In the genomic region with DNA sequence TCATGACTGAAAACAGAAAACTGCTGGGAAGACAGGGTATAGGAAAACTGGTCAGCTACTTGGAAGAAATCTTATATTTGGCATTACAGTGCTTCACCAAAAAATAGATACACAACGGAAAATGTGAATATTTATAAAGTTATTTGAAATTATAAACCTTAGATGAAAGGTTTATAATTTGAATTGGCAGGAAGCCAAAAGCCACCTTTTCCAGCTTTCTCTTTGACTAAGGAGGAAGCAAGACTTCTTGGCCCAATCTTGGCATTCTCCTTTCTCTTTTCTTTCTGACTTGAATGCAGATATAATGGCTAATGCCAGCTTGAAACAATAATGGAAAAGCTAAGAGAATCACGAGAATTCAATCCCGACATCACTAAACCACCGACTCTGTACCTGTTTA, we compare ENCODE assay signal across 34 cellular contexts.
"Had no signal": no experiment of that assay in that cellular context is flagged by ENCODE, and none has a peak within 500 bp of the region (broad histone marks: within the 10 kb centered on the region; RNA-seq: fewer than 3 reads in every experiment).

No MANE protein-coding gene starts in this region.

- H3K27me3 ChIP-seq: MG63 had no signal

- H3K36me3 ChIP-seq: MG63 had no signal

- DNase-seq: Karpas-422, Kasumi-1, MG63, MM.1S, MV-4-11, NCI-H1048, NCI-H1092, NCI-H1092 treated with DMSO at 0.1 percent for 48 hours, NCI-H1105, NCI-H1105 treated with DMSO at 0.1 percent for 48 hours, NCI-H1417, NCI-H1417 treated with DMSO at 0.1 percent for 48 hours, NCI-H1436, NCI-H1436 treated with DMSO at 0.1 percent for 48 hours, NCI-H146, NCI-H1694, NCI-H1694 treated with DMSO at 0.1 percent for 48 hours, NCI-H187, NCI-H187 treated with DMSO at 0.1 percent for 48 hours, NCI-H1930, NCI-H2029, NCI-H2081, NCI-H2081 treated with DMSO at 0.1 percent for 48 hours, NCI-H2107, NCI-H2171, NCI-H2171 treated with DMSO at 0.1 percent for 48 hours, NCI-H2227 treated with DMSO at 0.1 percent for 48 hours, NCI-H226, NCI-H345, NCI-H446, NCI-H446 treated with DMSO at 0.1 percent for 48 hours, NCI-H510A, NCI-H510A treated with DMSO at 0.1 percent for 48 hours, NCI-H524 had no signal

- H3K9me3 ChIP-seq: MG63 had no signal

- H3K4me3 ChIP-seq: MG63 had no signal
